Comparison of ENCODE assay signal across 8 cellular contexts in the genomic region with DNA sequence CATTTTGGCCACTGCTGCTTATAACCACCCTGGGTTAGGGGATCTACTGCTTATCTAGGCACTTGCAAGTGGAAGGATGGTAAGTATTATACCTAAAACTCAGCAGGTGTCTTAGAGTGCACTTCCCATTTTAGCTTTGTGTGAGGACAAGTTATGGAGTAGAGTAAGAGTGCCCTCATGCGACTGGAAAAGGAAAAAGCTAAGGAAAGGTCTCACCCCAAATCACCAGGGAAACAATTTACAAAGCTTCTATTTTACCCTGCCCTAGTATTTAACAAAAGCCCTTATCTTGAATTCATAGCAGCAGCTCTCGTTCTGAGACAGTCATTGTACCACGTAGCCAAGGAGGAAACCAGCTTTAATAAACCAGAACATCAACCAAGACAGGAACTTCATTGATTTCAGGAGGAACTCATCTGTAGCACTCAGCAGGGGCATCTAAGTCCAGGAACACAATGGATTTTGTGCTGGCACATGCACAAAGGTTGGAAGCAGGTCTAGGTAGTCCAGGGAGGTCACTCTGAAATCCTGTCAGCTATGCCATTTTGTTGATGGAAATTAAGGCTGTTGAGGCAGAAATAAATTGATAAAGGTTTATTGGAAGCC. TPM values are rescaled to one million over a fixed set of nuclear protein-coding genes. Genes with fewer than 3 reads are reported as not detected.
DNase-seq lines count a peak whose midpoint lies in the region; ATAC-seq and TF ChIP-seq lines count a peak whose summit lies in the region.

No MANE protein-coding gene starts in this region.

- 1% methylated on average over 3 of the region's 3 CpGs for WGBS in heart right ventricle, 2 donors

- DNase-seq in HPDE6-E6E7 (ENCODE audit: extremely low spot score) = peak; percentile 51
- peak; percentile 77 for DNase-seq in NCI-H748 (lab: John Stamatoyannopoulos, UW; ENCODE audit: unreplicated experiment)
- peak; percentile 19 for DNase-seq in activated naive CD8-positive, alpha-beta T cell treated with anti-CD3 and anti-CD28 coated beads, Interleukin-2, amount 50 U/mL, for 24 hours
- DNase-seq in heart right ventricle = peak in 1 of 2 donors; percentile 16
- DNase-seq in putamen (ENCODE audit: low spot score) = peak; percentile 85
- DNase-seq in OCI-M2 (lab: John Stamatoyannopoulos, UW; ENCODE audit: unreplicated experiment) = no peak

- no peak overlapping the region for H3K4me3 Mint-ChIP-seq in activated naive CD8-positive, alpha-beta T cell treated with anti-CD3 and anti-CD28 coated beads, Interleukin-2, amount 50 U/mL, for 24 hours

- no peaks in the 10 kb centered on the region for H3K9me2 ChIP-seq in DOHH2 (replicated peaks; ENCODE audit: control insufficient read depth, low read length)

- H3K4me1 ChIP-seq in DOHH2 (ENCODE audit: control insufficient read depth, low read length) = peaks cover 5% of the 10 kb centered on the region
- H3K4me1 ChIP-seq in heart right ventricle = peaks cover 0 to 4% (median 0%) of the 10 kb centered on the region in 9 donors

- no peak overlapping the region; the same call in 1 of the 2 replicates for H3K4me2 ChIP-seq in DOHH2 (ENCODE audit: low read length)

- no peak overlapping the region for H3K4me3 ChIP-seq in DOHH2 (ENCODE audit: low read length)
- H3K4me3 ChIP-seq in heart right ventricle = no peak overlapping the region

- no peaks in the 10 kb centered on the region for H3K4me1 Mint-ChIP-seq in activated naive CD8-positive, alpha-beta T cell treated with anti-CD3 and anti-CD28 coated beads, Interleukin-2, amount 50 U/mL, for 24 hours

- H3K27ac ChIP-seq in DOHH2 (ENCODE audit: low read depth, low read length) (no peak overlapping the region), heart right ventricle (no peak overlapping the region)

- no peaks in the 10 kb centered on the region for H3K27me3 Mint-ChIP-seq in activated naive CD8-positive, alpha-beta T cell treated with anti-CD3 and anti-CD28 coated beads, Interleukin-2, amount 50 U/mL, for 24 hours

- TF ChIP-seq POLR2A in GM18505 (IDR thresholded peaks at IDR 0.05; ENCODE audit: borderline replicate concordance, extremely low read depth, insufficient read depth, insufficient read length) = no peak

- H4K20me1 ChIP-seq in DOHH2 (ENCODE audit: control insufficient read depth, insufficient read depth, low read depth, low read length) = no peaks in the 10 kb centered on the region

- H3K36me3 ChIP-seq in DOHH2 (ENCODE audit: control insufficient read depth, low read length) = no peaks in the 10 kb centered on the region
- H3K36me3 ChIP-seq in heart right ventricle = no peaks in the 10 kb centered on the region

- H3K9me3 ChIP-seq in DOHH2 (ENCODE audit: control insufficient read depth, insufficient read depth, low read length) (peaks cover 10% of the 10 kb centered on the region), heart right ventricle (peaks cover 0 to 20% (median 0%) of the 10 kb centered on the region in 11 donors)

- H3K9me3 Mint-ChIP-seq in activated naive CD8-positive, alpha-beta T cell treated with anti-CD3 and anti-CD28 coated beads, Interleukin-2, amount 50 U/mL, for 24 hours = no peaks in the 10 kb centered on the region

- TF ChIP-seq CTCF in DOHH2 (IDR thresholded peaks at IDR 0.05; ENCODE audit: low read depth, low read length, poor library complexity, severe bottlenecking) (peak; percentile 68), heart right ventricle (IDR thresholded peaks at IDR 0.05) (peak; percentile 45 to 87 (median 76))

- no peaks in the 10 kb centered on the region for H3K79me2 ChIP-seq in DOHH2 (ENCODE audit: control insufficient read depth, low read length)

- no peaks in the 10 kb centered on the region for H3F3A ChIP-seq in DOHH2 (ENCODE audit: control insufficient read depth, insufficient read depth)

- intact Hi-C loops in heart right ventricle (cut with DNase I) = loop anchor here (1.0 to 10.0 kb wide), 14 partner anchors 86 to 280 kb away; partner anchors contain the start of gene ARG2 (in 7 of the 10)

- no peak overlapping the region for H3K27ac Mint-ChIP-seq in activated naive CD8-positive, alpha-beta T cell treated with anti-CD3 and anti-CD28 coated beads, Interleukin-2, amount 50 U/mL, for 24 hours

- peak; percentile 76 for ATAC-seq in activated naive CD8-positive, alpha-beta T cell treated with anti-CD3 and anti-CD28 coated beads, Interleukin-2, amount 50 U/mL, for 24 hours
- ATAC-seq in heart right ventricle (peak in 7 of 8 donors; percentile 58 to 85 (median 77)), GM18505 (IDR thresholded peaks at IDR 0.05; ENCODE audit: unreplicated experiment) (no peak)

- H3K36me3 Mint-ChIP-seq in activated naive CD8-positive, alpha-beta T cell treated with anti-CD3 and anti-CD28 coated beads, Interleukin-2, amount 50 U/mL, for 24 hours (ENCODE audit: low read depth) = no peaks in the 10 kb centered on the region

- H3K27me3 ChIP-seq in DOHH2 (ENCODE audit: control insufficient read depth, low read length) (peaks cover 3% of the 10 kb centered on the region; the same call in 1 of the 2 replicates), heart right ventricle (no peaks in the 10 kb centered on the region)

RNA-seq across cellular contexts. Expression of gene RDH12, which starts 2.9 kb away (rescaled TPM):
- total RNA-seq in heart right ventricle = under 1 TPM in 1 of 10 donors, not detected in 9; 0.14 TPM
- not detected for polyA plus RNA-seq in heart right ventricle

RNA-seq across cellular contexts. Expression of gene RDH11, which starts 9.0 kb away (rescaled TPM):
- 10 to 100 TPM in 9 of 10 donors, 1 to 10 TPM in 1; 9.6 to 19.8 (median 14.7) TPM for total RNA-seq in heart right ventricle
- polyA plus RNA-seq in heart right ventricle = 10 to 100 TPM; 19.2 to 22.3 TPM

RNA-seq across cellular contexts. Expression of gene VTI1B, which starts 30.2 kb away (rescaled TPM):
- total RNA-seq in heart right ventricle = 100 to 1,000 TPM; 110 to 153 (median 125) TPM
- polyA plus RNA-seq in heart right ventricle = 10 to 100 TPM; 64.7 to 88.2 TPM
